In genomic region chr3:149812606-149813366, GRCh38 we compare ENCODE assay signal across 8 cellular contexts. TPM values are rescaled to one million over a fixed set of nuclear protein-coding genes. Genes with fewer than 3 reads are reported as not detected.
A peak's percentile ranks its signal among the peaks of the same experiment; 100 is the strongest.
DNase-seq lines count a peak whose midpoint lies in the region; ATAC-seq and TF ChIP-seq lines count a peak whose summit lies in the region.

A gene with protein sequence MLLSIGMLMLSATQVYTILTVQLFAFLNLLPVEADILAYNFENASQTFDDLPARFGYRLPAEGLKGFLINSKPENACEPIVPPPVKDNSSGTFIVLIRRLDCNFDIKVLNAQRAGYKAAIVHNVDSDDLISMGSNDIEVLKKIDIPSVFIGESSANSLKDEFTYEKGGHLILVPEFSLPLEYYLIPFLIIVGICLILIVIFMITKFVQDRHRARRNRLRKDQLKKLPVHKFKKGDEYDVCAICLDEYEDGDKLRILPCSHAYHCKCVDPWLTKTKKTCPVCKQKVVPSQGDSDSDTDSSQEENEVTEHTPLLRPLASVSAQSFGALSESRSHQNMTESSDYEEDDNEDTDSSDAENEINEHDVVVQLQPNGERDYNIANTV (plus strand): TSS chr3:149813215. CDS start chr3:149846027, 32,812 bp downstream.

- H3K4me3 Mint-ChIP-seq in CD4-positive, alpha-beta memory T cell: peak within 1 kb of the TSS; percentile 99 to 100 (median 100)
- H3K4me3 Mint-ChIP-seq in activated CD4-positive, alpha-beta memory T cell treated with anti-CD3 and anti-CD28 coated beads for 36 hours: peak within 1 kb of the TSS; percentile 90

- H3K36me3 ChIP-seq in CD4-positive, alpha-beta memory T cell (ENCODE audit: insufficient read depth, low read length): no peaks in the 10 kb centered on the region
- H3K36me3 ChIP-seq in liver (ENCODE audit: control insufficient read depth in 4 of 4, insufficient read depth in 3 of 4, low read depth in 1 of 4, low read length in 3 of 4): no peaks in the 10 kb centered on the region

- peak; percentile 95 for ATAC-seq in GM19455 (IDR thresholded peaks at IDR 0.05; ENCODE audit: unreplicated experiment)

- under 1% methylated on average over 56 of the region's 56 CpGs for WGBS in liver

- intact Hi-C loops in CD4-positive, alpha-beta memory T cell (cut with micrococcal nuclease): loop anchor here (1.0 to 10.0 kb wide), 6 partner anchors 60 to 950 kb away; partner anchors contain the start of genes COMMD2, EIF2A, PFN2 and SELENOT
- intact Hi-C loops in activated CD4-positive, alpha-beta memory T cell treated with anti-CD3 and anti-CD28 coated beads for 36 hours (cut with micrococcal nuclease): loop anchor here (1.0 to 2.0 kb wide), 5 partner anchors 60 to 596 kb away; partner anchors contain the start of genes COMMD2, PFN2 and TSC22D2

- peaks cover 2 to 4% of the 10 kb centered on the region in 2 donors for H3K27me3 Mint-ChIP-seq in CD4-positive, alpha-beta memory T cell
- H3K27me3 Mint-ChIP-seq in activated CD4-positive, alpha-beta memory T cell treated with anti-CD3 and anti-CD28 coated beads for 36 hours: peaks cover 3% of the 10 kb centered on the region

- H3K27ac Mint-ChIP-seq in CD4-positive, alpha-beta memory T cell: peak within 1 kb of the TSS; percentile 96 to 100 (median 99)
- H3K27ac Mint-ChIP-seq in activated CD4-positive, alpha-beta memory T cell treated with anti-CD3 and anti-CD28 coated beads for 36 hours: peak within 1 kb of the TSS; percentile 98

- peaks cover 34 to 63% (median 45%) of the 10 kb centered on the region in 4 donors for H3K4me1 Mint-ChIP-seq in CD4-positive, alpha-beta memory T cell
- peaks cover 41% of the 10 kb centered on the region for H3K4me1 Mint-ChIP-seq in activated CD4-positive, alpha-beta memory T cell treated with anti-CD3 and anti-CD28 coated beads for 36 hours (ENCODE audit: low read depth)

- no peak for TF ChIP-seq RAD21 in liver (IDR thresholded peaks at IDR 0.05)

- H3K4me3 ChIP-seq in CD4-positive, alpha-beta memory T cell (ENCODE audit: low read length in 2 of 2): peak within 1 kb of the TSS; percentile 91 to 92
- H3K4me3 ChIP-seq in liver (ENCODE audit: low read depth in 1 of 3, low read length in 3 of 3): peak within 1 kb of the TSS; percentile 74 to 97 (median 95)

- H3K36me3 Mint-ChIP-seq in CD4-positive, alpha-beta memory T cell: peaks cover 0 to 18% of the 10 kb centered on the region in 2 donors
- peaks cover 3% of the 10 kb centered on the region for H3K36me3 Mint-ChIP-seq in activated CD4-positive, alpha-beta memory T cell treated with anti-CD3 and anti-CD28 coated beads for 36 hours

- no peak for TF ChIP-seq CTCF in liver (IDR thresholded peaks at IDR 0.05; ENCODE audit: low read depth, low read length, missing input control)

- CTCF ChIA-PET in CD4-positive, alpha-beta memory T cell (lab: Charles Lee; ENCODE audit: partially characterized antibody): interaction anchor here (1.5 kb wide), 1 partner anchor 61 kb away, joined by 5 read pairs; no protein-coding TSS in a partner anchor
- CTCF ChIA-PET in activated CD4-positive, alpha-beta memory T cell treated with anti-CD3 and anti-CD28 coated beads for 36 hours (lab: Charles Lee): no interaction called here

- POLR2A ChIA-PET in CD4-positive, alpha-beta memory T cell (lab: Charles Lee; ENCODE audit: partially characterized antibody): interaction anchor here (1.6 to 2.7 kb wide), 3 partner anchors 61 to 951 kb away, joined by 4 to 27 read pairs (median 7); partner anchors contain the start of gene COMMD2
- POLR2A ChIA-PET in activated CD4-positive, alpha-beta memory T cell treated with anti-CD3 and anti-CD28 coated beads for 36 hours (lab: Charles Lee): interaction anchor here (1.0 to 1.3 kb wide), 2 partner anchors 10 to 61 kb away, joined by 3 to 4 read pairs; no protein-coding TSS in a partner anchor

- DNase-seq in CD4-positive, alpha-beta memory T cell: peak; percentile 90 to 94 (median 91)
- DNase-seq in HK-2 (ENCODE audit: unreplicated experiment): peak; percentile 97
- peak; percentile 89 for DNase-seq in NCI-H82 treated with DMSO at 0.1 percent for 48 hours (lab: John Stamatoyannopoulos, UW; ENCODE audit: unreplicated experiment)
- peak; percentile 95 for DNase-seq in activated CD4-positive, alpha-beta memory T cell treated with anti-CD3 and anti-CD28 coated beads for 36 hours
- peak; percentile 80 to 97 for DNase-seq in dermis microvascular lymphatic vessel endothelial cell (ENCODE audit: low read depth in 2 of 2)
- DNase-seq in stimulated activated CD4-positive, alpha-beta T cell treated with anti-CD3 and anti-CD28 coated beads, Interleukin-4, amount 100 ng/mL, for 1 hour: peak; percentile 95

- peak within 1 kb of the TSS; percentile 88 for H3K27ac ChIP-seq in CD4-positive, alpha-beta memory T cell (ENCODE audit: low read depth, low read length)
- peak within 1 kb of the TSS; percentile 98 to 100 for H3K27ac ChIP-seq in liver (ENCODE audit: low read depth in 1 of 2, low read length in 2 of 2)

- no peaks in the 10 kb centered on the region for H3K27me3 ChIP-seq in CD4-positive, alpha-beta memory T cell (ENCODE audit: insufficient read depth, low read length)
- H3K27me3 ChIP-seq in liver (ENCODE audit: control insufficient read depth in 4 of 4, insufficient read depth in 4 of 4, low read length in 3 of 4): no peaks in the 10 kb centered on the region

- no peaks in the 10 kb centered on the region for H3K9me3 ChIP-seq in CD4-positive, alpha-beta memory T cell (ENCODE audit: control insufficient read depth in 1 of 2, low read length in 2 of 2)
- no peaks in the 10 kb centered on the region for H3K9me3 ChIP-seq in liver (ENCODE audit: control insufficient read depth in 4 of 4, low read length in 3 of 4)

- H3K9ac ChIP-seq in liver (ENCODE audit: low read depth in 1 of 2, low read length in 2 of 2): peak within 1 kb of the TSS; percentile 84 to 97

- H3K9me3 Mint-ChIP-seq in CD4-positive, alpha-beta memory T cell: no peaks in the 10 kb centered on the region
- H3K9me3 Mint-ChIP-seq in activated CD4-positive, alpha-beta memory T cell treated with anti-CD3 and anti-CD28 coated beads for 36 hours: no peaks in the 10 kb centered on the region

- H3K4me1 ChIP-seq in CD4-positive, alpha-beta memory T cell (ENCODE audit: insufficient read depth, low read length): peaks cover 42% of the 10 kb centered on the region
- H3K4me1 ChIP-seq in liver (ENCODE audit: control insufficient read depth in 4 of 4, insufficient read depth in 4 of 4, low read length in 3 of 4): peaks cover 5 to 31% (median 14%) of the 10 kb centered on the region in 4 donors

TF ChIP-seq in liver, 16 proteins besides CTCF, POLR2A, EP300 and RAD21 (continues in another document):
- TF ChIP-seq JUND (IDR thresholded peaks at IDR 0.05) (peak in 1 of 2 donors; percentile 20), YY1 (IDR thresholded peaks at IDR 0.05) (peak; percentile 90), FOXA1 (IDR thresholded peaks at IDR 0.05) (no peak), HNF4G (IDR thresholded peaks at IDR 0.05) (no peak), TAF1 (conservative IDR thresholded peaks at IDR 0.05) (peak; percentile 91), RXRA (IDR thresholded peaks at IDR 0.05) (peak in 1 of 2 donors; percentile 54), GABPA (IDR thresholded peaks at IDR 0.05 in 1 of 2, conservative IDR thresholded peaks at IDR 0.05 in 1 of 2) (peak; percentile 77 to 91), FOXA2 (IDR thresholded peaks at IDR 0.05) (no peak), NR2F2 (IDR thresholded peaks at IDR 0.05) (no peak), EGR1 (IDR thresholded peaks at IDR 0.05; ENCODE audit: low read depth in 2 of 2) (peak; percentile 14 to 36), HNF4A (conservative IDR thresholded peaks at IDR 0.05) (no peak)
- TF ChIP-seq, protein P1, sequence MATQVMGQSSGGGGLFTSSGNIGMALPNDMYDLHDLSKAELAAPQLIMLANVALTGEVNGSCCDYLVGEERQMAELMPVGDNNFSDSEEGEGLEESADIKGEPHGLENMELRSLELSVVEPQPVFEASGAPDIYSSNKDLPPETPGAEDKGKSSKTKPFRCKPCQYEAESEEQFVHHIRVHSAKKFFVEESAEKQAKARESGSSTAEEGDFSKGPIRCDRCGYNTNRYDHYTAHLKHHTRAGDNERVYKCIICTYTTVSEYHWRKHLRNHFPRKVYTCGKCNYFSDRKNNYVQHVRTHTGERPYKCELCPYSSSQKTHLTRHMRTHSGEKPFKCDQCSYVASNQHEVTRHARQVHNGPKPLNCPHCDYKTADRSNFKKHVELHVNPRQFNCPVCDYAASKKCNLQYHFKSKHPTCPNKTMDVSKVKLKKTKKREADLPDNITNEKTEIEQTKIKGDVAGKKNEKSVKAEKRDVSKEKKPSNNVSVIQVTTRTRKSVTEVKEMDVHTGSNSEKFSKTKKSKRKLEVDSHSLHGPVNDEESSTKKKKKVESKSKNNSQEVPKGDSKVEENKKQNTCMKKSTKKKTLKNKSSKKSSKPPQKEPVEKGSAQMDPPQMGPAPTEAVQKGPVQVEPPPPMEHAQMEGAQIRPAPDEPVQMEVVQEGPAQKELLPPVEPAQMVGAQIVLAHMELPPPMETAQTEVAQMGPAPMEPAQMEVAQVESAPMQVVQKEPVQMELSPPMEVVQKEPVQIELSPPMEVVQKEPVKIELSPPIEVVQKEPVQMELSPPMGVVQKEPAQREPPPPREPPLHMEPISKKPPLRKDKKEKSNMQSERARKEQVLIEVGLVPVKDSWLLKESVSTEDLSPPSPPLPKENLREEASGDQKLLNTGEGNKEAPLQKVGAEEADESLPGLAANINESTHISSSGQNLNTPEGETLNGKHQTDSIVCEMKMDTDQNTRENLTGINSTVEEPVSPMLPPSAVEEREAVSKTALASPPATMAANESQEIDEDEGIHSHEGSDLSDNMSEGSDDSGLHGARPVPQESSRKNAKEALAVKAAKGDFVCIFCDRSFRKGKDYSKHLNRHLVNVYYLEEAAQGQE (IDR thresholded peaks at IDR 0.05): peak; percentile 84
- TF ChIP-seq, protein P2, sequence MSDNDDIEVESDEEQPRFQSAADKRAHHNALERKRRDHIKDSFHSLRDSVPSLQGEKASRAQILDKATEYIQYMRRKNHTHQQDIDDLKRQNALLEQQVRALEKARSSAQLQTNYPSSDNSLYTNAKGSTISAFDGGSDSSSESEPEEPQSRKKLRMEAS (IDR thresholded peaks at IDR 0.05): peak; percentile 42
- TF ChIP-seq, protein P3, sequence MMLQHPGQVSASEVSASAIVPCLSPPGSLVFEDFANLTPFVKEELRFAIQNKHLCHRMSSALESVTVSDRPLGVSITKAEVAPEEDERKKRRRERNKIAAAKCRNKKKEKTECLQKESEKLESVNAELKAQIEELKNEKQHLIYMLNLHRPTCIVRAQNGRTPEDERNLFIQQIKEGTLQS (IDR thresholded peaks at IDR 0.05): no peak

RNA-seq across cellular contexts. Expression of the gene that starts here (rescaled TPM):
- 10 to 100 TPM; 63.3 to 68.2 TPM for total RNA-seq in CD4-positive, alpha-beta memory T cell
- 100 to 1,000 TPM; 129 to 136 TPM for polyA plus RNA-seq in CD4-positive, alpha-beta memory T cell
- total RNA-seq in activated CD4-positive, alpha-beta memory T cell treated with anti-CD3 and anti-CD28 coated beads for 36 hours: 10 to 100 TPM; 29.4 to 31.5 TPM
- 45.3 and 51.3 TPM in 2 replicates for total RNA-seq in dermis microvascular lymphatic vessel endothelial cell
- total RNA-seq in liver: 10 to 100 TPM; 54.6 to 65.2 TPM
- 10 to 100 TPM; 31.3 to 70.5 TPM for polyA plus RNA-seq in liver

Comparison
In these comparisons a context has a peak if more than half of its experiments do, and no peak if none do; other contexts are left out.
1. Peak in every context shown above with its lines: DNase-seq, ATAC-seq, H3K4me3 ChIP-seq and H3K27ac ChIP-seq.